Comparison of ENCODE assay signal across 1 cellular context in the genomic region with DNA sequence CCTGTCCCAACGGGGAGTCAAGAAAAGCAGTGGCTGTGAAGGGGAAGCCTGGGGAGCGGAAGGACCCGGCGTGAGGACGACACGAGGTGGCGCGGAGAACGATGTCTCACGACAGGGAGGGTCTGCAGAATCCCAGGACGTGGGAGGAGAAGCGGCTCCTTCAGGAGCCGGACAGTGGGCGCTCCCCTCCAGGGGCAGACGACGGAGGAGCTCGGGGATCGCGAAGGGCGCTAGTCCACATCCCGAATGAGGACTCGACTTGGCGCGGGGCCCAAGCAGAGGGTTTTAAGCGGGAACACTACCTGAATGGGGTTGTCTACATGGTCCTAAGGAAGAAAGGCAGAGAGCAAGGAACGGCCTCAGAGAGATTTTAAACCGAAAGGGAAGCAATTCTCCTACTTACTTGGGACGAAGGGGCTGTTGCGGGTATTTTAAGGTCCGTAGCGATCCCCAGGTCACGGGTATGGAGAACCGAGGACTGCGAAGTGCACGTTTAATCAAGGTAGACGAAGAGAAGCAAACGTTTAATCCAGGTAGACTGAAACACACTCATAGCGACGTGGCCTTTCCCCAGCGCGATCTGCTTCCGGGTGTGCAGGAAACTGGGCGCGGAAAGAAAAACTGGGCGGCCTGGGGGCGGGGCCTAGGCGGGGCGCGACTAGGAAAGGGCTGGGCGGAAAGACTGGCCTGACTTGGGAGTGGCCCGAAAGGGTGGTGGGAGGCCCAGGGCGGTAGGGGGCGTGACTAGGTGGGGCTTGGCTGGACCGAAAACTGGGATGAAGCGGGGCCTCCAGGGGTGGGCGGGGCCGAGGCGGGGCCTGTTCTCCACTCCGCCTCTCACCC.
TF ChIP-seq lines count a peak whose summit lies in the region.

A gene (minus strand): TSS at position 594 of the 843 bp plus-strand sequence. CDS start 10,964 bp downstream, outside the sequence.

TF ChIP-seq in HepG2, 621 proteins besides CTCF, POLR2A, EP300 and RAD21 (continued from another document and continues in another):
- TF ChIP-seq ZNF253 (CRISPR knock-in tag; IDR thresholded peaks at IDR 0.05; ENCODE audit: borderline replicate concordance) (no peak), SMYD3 (CRISPR knock-in tag; IDR thresholded peaks at IDR 0.05) (0 out of 2 replicates have a peak, but pooled peaks have one; percentile 39), RBFOX2 (IDR thresholded peaks at IDR 0.05; ENCODE audit: low read depth, low read length) (peak; percentile 68), ADNP (CRISPR knock-in tag; IDR thresholded peaks at IDR 0.05) (no peak), MED8 (CRISPR knock-in tag; IDR thresholded peaks at IDR 0.05; ENCODE audit: insufficient replicate concordance) (peak; percentile 41), TOPORS (CRISPR knock-in tag; IDR thresholded peaks at IDR 0.05) (no peak), HDAC2 (CRISPR knock-in tag; IDR thresholded peaks at IDR 0.05) (peak; percentile 9; the same call in 1 of the 2 replicates), MEIS2 (CRISPR knock-in tag; IDR thresholded peaks at IDR 0.05) (0 out of 2 replicates have a peak, but pooled peaks have one; percentile 35), ASH2L (IDR thresholded peaks at IDR 0.05; ENCODE audit: insufficient read length, low read depth, low read length) (peak; percentile 73), MED13 (CRISPR knock-in tag; IDR thresholded peaks at IDR 0.05) (0 out of 2 replicates have a peak, but pooled peaks have one; percentile 39), SP4 (CRISPR knock-in tag; IDR thresholded peaks at IDR 0.05) (peak; percentile 90), U2AF1 (optimal IDR thresholded peaks at IDR 0.05; ENCODE audit: low read depth, low read length) (no peak), NONO (IDR thresholded peaks at IDR 0.05) (no peak), NONO (CRISPR knock-in tag; conservative IDR thresholded peaks at IDR 0.05) (no peak), KLF12 (CRISPR knock-in tag; IDR thresholded peaks at IDR 0.05; ENCODE audit: borderline replicate concordance) (peak; percentile 79; the same call in 1 of the 2 replicates), THAP11 (CRISPR knock-in tag; IDR thresholded peaks at IDR 0.05) (peak; percentile 76), SOX6 (IDR thresholded peaks at IDR 0.05) (no peak), SOX6 (CRISPR knock-in tag; IDR thresholded peaks at IDR 0.05) (0 out of 2 replicates have a peak, but pooled peaks have one; percentile 32), GATAD1 (CRISPR knock-in tag; IDR thresholded peaks at IDR 0.05) (peak; percentile 81), ZNF337 (CRISPR knock-in tag; IDR thresholded peaks at IDR 0.05; ENCODE audit: borderline replicate concordance, low read depth) (no peak), SALL1 (CRISPR knock-in tag; IDR thresholded peaks at IDR 0.05) (peak; percentile 37)
- TF ChIP-seq, protein P1, sequence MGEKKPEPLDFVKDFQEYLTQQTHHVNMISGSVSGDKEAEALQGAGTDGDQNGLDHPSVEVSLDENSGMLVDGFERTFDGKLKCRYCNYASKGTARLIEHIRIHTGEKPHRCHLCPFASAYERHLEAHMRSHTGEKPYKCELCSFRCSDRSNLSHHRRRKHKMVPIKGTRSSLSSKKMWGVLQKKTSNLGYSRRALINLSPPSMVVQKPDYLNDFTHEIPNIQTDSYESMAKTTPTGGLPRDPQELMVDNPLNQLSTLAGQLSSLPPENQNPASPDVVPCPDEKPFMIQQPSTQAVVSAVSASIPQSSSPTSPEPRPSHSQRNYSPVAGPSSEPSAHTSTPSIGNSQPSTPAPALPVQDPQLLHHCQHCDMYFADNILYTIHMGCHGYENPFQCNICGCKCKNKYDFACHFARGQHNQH (CRISPR knock-in tag; IDR thresholded peaks at IDR 0.05): 0 out of 2 replicates have a peak, but pooled peaks have one; percentile 48
- TF ChIP-seq, protein P2, sequence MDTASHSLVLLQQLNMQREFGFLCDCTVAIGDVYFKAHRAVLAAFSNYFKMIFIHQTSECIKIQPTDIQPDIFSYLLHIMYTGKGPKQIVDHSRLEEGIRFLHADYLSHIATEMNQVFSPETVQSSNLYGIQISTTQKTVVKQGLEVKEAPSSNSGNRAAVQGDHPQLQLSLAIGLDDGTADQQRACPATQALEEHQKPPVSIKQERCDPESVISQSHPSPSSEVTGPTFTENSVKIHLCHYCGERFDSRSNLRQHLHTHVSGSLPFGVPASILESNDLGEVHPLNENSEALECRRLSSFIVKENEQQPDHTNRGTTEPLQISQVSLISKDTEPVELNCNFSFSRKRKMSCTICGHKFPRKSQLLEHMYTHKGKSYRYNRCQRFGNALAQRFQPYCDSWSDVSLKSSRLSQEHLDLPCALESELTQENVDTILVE (CRISPR knock-in tag; IDR thresholded peaks at IDR 0.05): 0 out of 2 replicates have a peak, but pooled peaks have one; percentile 15
- TF ChIP-seq, protein P3, sequence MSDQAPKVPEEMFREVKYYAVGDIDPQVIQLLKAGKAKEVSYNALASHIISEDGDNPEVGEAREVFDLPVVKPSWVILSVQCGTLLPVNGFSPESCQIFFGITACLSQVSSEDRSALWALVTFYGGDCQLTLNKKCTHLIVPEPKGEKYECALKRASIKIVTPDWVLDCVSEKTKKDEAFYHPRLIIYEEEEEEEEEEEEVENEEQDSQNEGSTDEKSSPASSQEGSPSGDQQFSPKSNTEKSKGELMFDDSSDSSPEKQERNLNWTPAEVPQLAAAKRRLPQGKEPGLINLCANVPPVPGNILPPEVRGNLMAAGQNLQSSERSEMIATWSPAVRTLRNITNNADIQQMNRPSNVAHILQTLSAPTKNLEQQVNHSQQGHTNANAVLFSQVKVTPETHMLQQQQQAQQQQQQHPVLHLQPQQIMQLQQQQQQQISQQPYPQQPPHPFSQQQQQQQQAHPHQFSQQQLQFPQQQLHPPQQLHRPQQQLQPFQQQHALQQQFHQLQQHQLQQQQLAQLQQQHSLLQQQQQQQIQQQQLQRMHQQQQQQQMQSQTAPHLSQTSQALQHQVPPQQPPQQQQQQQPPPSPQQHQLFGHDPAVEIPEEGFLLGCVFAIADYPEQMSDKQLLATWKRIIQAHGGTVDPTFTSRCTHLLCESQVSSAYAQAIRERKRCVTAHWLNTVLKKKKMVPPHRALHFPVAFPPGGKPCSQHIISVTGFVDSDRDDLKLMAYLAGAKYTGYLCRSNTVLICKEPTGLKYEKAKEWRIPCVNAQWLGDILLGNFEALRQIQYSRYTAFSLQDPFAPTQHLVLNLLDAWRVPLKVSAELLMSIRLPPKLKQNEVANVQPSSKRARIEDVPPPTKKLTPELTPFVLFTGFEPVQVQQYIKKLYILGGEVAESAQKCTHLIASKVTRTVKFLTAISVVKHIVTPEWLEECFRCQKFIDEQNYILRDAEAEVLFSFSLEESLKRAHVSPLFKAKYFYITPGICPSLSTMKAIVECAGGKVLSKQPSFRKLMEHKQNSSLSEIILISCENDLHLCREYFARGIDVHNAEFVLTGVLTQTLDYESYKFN (CRISPR knock-in tag; conservative IDR thresholded peaks at IDR 0.05): no peak
- TF ChIP-seq, protein P4, sequence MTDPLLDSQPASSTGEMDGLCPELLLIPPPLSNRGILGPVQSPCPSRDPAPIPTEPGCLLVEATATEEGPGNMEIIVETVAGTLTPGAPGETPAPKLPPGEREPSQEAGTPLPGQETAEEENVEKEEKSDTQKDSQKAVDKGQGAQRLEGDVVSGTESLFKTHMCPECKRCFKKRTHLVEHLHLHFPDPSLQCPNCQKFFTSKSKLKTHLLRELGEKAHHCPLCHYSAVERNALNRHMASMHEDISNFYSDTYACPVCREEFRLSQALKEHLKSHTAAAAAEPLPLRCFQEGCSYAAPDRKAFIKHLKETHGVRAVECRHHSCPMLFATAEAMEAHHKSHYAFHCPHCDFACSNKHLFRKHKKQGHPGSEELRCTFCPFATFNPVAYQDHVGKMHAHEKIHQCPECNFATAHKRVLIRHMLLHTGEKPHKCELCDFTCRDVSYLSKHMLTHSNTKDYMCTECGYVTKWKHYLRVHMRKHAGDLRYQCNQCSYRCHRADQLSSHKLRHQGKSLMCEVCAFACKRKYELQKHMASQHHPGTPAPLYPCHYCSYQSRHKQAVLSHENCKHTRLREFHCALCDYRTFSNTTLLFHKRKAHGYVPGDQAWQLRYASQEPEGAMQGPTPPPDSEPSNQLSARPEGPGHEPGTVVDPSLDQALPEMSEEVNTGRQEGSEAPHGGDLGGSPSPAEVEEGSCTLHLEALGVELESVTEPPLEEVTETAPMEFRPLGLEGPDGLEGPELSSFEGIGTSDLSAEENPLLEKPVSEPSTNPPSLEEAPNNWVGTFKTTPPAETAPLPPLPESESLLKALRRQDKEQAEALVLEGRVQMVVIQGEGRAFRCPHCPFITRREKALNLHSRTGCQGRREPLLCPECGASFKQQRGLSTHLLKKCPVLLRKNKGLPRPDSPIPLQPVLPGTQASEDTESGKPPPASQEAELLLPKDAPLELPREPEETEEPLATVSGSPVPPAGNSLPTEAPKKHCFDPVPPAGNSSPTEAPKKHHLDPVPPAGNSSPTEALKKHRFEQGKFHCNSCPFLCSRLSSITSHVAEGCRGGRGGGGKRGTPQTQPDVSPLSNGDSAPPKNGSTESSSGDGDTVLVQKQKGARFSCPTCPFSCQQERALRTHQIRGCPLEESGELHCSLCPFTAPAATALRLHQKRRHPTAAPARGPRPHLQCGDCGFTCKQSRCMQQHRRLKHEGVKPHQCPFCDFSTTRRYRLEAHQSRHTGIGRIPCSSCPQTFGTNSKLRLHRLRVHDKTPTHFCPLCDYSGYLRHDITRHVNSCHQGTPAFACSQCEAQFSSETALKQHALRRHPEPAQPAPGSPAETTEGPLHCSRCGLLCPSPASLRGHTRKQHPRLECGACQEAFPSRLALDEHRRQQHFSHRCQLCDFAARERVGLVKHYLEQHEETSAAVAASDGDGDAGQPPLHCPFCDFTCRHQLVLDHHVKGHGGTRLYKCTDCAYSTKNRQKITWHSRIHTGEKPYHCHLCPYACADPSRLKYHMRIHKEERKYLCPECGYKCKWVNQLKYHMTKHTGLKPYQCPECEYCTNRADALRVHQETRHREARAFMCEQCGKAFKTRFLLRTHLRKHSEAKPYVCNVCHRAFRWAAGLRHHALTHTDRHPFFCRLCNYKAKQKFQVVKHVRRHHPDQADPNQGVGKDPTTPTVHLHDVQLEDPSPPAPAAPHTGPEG (CRISPR knock-in tag; IDR thresholded peaks at IDR 0.05): 0 out of 2 replicates have a peak, but pooled peaks have one; percentile 39
- TF ChIP-seq, protein P5, sequence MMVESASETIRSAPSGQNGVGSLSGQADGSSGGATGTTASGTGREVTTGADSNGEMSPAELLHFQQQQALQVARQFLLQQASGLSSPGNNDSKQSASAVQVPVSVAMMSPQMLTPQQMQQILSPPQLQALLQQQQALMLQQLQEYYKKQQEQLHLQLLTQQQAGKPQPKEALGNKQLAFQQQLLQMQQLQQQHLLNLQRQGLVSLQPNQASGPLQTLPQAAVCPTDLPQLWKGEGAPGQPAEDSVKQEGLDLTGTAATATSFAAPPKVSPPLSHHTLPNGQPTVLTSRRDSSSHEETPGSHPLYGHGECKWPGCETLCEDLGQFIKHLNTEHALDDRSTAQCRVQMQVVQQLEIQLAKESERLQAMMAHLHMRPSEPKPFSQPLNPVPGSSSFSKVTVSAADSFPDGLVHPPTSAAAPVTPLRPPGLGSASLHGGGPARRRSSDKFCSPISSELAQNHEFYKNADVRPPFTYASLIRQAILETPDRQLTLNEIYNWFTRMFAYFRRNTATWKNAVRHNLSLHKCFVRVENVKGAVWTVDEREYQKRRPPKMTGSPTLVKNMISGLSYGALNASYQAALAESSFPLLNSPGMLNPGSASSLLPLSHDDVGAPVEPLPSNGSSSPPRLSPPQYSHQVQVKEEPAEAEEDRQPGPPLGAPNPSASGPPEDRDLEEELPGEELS (CRISPR knock-in tag; IDR thresholded peaks at IDR 0.05): 0 out of 2 replicates have a peak, but pooled peaks have one; percentile 13
- TF ChIP-seq, protein P6, sequence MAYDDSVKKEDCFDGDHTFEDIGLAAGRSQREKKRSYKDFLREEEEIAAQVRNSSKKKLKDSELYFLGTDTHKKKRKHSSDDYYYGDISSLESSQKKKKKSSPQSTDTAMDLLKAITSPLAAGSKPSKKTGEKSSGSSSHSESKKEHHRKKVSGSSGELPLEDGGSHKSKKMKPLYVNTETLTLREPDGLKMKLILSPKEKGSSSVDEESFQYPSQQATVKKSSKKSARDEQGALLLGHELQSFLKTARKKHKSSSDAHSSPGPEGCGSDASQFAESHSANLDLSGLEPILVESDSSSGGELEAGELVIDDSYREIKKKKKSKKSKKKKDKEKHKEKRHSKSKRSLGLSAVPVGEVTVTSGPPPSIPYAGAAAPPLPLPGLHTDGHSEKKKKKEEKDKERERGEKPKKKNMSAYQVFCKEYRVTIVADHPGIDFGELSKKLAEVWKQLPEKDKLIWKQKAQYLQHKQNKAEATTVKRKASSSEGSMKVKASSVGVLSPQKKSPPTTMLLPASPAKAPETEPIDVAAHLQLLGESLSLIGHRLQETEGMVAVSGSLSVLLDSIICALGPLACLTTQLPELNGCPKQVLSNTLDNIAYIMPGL (CRISPR knock-in tag; IDR thresholded peaks at IDR 0.05; ENCODE audit: borderline replicate concordance in 1 of 2, low read depth in 1 of 2): peak in 1 of 2 experiments; percentile 28; a peak in 1 of 4 replicates
- TF ChIP-seq, protein P7, sequence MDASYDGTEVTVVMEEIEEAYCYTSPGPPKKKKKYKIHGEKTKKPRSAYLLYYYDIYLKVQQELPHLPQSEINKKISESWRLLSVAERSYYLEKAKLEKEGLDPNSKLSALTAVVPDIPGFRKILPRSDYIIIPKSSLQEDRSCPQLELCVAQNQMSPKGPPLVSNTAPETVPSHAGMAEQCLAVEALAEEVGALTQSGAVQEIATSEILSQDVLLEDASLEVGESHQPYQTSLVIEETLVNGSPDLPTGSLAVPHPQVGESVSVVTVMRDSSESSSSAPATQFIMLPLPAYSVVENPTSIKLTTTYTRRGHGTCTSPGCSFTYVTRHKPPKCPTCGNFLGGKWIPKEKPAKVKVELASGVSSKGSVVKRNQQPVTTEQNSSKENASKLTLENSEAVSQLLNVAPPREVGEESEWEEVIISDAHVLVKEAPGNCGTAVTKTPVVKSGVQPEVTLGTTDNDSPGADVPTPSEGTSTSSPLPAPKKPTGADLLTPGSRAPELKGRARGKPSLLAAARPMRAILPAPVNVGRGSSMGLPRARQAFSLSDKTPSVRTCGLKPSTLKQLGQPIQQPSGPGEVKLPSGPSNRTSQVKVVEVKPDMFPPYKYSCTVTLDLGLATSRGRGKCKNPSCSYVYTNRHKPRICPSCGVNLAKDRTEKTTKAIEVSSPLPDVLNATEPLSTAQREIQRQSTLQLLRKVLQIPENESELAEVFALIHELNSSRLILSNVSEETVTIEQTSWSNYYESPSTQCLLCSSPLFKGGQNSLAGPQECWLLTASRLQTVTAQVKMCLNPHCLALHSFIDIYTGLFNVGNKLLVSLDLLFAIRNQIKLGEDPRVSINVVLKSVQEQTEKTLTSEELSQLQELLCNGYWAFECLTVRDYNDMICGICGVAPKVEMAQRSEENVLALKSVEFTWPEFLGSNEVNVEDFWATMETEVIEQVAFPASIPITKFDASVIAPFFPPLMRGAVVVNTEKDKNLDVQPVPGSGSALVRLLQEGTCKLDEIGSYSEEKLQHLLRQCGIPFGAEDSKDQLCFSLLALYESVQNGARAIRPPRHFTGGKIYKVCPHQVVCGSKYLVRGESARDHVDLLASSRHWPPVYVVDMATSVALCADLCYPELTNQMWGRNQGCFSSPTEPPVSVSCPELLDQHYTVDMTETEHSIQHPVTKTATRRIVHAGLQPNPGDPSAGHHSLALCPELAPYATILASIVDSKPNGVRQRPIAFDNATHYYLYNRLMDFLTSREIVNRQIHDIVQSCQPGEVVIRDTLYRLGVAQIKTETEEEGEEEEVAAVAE (CRISPR knock-in tag; IDR thresholded peaks at IDR 0.05; ENCODE audit: borderline replicate concordance): no peak
